Comparison of ENCODE assay signal across 18 cellular contexts in genomic region chrX:45602151-45602550, GRCh38.
"Had no signal": no experiment of that assay in that cellular context is flagged by ENCODE, and none has a peak within 500 bp of the region (broad histone marks: within the 10 kb centered on the region; RNA-seq: fewer than 3 reads in every experiment).

No MANE protein-coding gene starts in this region.

- H3K4me3 Mint-ChIP-seq: activated CD4-positive, alpha-beta memory T cell treated with anti-CD3 and anti-CD28 coated beads, Interleukin-2, amount 10 ng/mL, durations not matched to agents 7 days and 5 days; activated CD4-positive, alpha-beta T cell treated with anti-CD3 and anti-CD28 coated beads for 36 hours; activated naive CD8-positive, alpha-beta T cell; memory B cell; nephron progenitor cell; stimulated activated naive CD8-positive, alpha-beta T cell treated with anti-CD3 and anti-CD28 coated beads, Interleukin-15, Interleukin-2, amounts not matched to agents 100 ng/mL and 50 ng/mL, for 24 hours had no signal

- H3K4me1 Mint-ChIP-seq: activated CD4-positive, alpha-beta memory T cell treated with anti-CD3 and anti-CD28 coated beads, Interleukin-2, amount 10 ng/mL, durations not matched to agents 7 days and 5 days; activated CD4-positive, alpha-beta T cell treated with anti-CD3 and anti-CD28 coated beads for 36 hours; memory B cell; nephron progenitor cell had no signal

- H3K27me3 ChIP-seq: colonic mucosa, gastrocnemius medialis, upper lobe of left lung had no signal

- H3K27ac ChIP-seq: colonic mucosa, gastrocnemius medialis, left ventricle myocardium inferior, upper lobe of left lung, VCaP had no signal

- H3K27me3 Mint-ChIP-seq: activated CD4-positive, alpha-beta memory T cell treated with anti-CD3 and anti-CD28 coated beads, Interleukin-2, amount 10 ng/mL, durations not matched to agents 7 days and 5 days; activated CD4-positive, alpha-beta T cell treated with anti-CD3 and anti-CD28 coated beads for 36 hours; activated naive CD8-positive, alpha-beta T cell; memory B cell; stimulated activated naive CD8-positive, alpha-beta T cell treated with anti-CD3 and anti-CD28 coated beads, Interleukin-15, Interleukin-2, amounts not matched to agents 100 ng/mL and 50 ng/mL, for 24 hours had no signal

- ATAC-seq: activated CD4-positive, alpha-beta T cell treated with anti-CD3 and anti-CD28 coated beads for 36 hours; gastrocnemius medialis had no signal

- H3K4me1 ChIP-seq: colonic mucosa, gastrocnemius medialis, left ventricle myocardium inferior, upper lobe of left lung had no signal

- H3K36me3 ChIP-seq: colonic mucosa, gastrocnemius medialis, left ventricle myocardium inferior, upper lobe of left lung had no signal

- DNase-seq: activated CD4-positive, alpha-beta memory T cell treated with anti-CD3 and anti-CD28 coated beads, Interleukin-2, amount 10 ng/mL, durations not matched to agents 7 days and 5 days; activated CD4-positive, alpha-beta T cell treated with anti-CD3 and anti-CD28 coated beads for 36 hours; activated gamma-delta T cell; activated T-cell treated with anti-CD3 and anti-CD28 coated beads, Interleukin-2, amount 50 U/mL, for 48 hours; aorta; colonic mucosa; gastrocnemius medialis; kidney; left ventricle myocardium inferior; nephron progenitor cell; stimulated activated CD4-positive, alpha-beta T cell treated with anti-CD3 and anti-CD28 coated beads, Interleukin-15, amount 100 ng/mL, for 24 hours; stimulated activated CD4-positive, alpha-beta T cell treated with anti-CD3 and anti-CD28 coated beads, Interleukin-4, amount 100 ng/mL, for 24 hours; T1000; upper lobe of left lung had no signal

- H3K9me3 ChIP-seq: colonic mucosa, left ventricle myocardium inferior had no signal

- H3K4me3 ChIP-seq: colonic mucosa, gastrocnemius medialis, left ventricle myocardium inferior, upper lobe of left lung had no signal

- H3K27ac Mint-ChIP-seq: activated CD4-positive, alpha-beta memory T cell treated with anti-CD3 and anti-CD28 coated beads, Interleukin-2, amount 10 ng/mL, durations not matched to agents 7 days and 5 days; activated CD4-positive, alpha-beta T cell treated with anti-CD3 and anti-CD28 coated beads for 36 hours; activated naive CD8-positive, alpha-beta T cell; memory B cell; nephron progenitor cell; stimulated activated naive CD8-positive, alpha-beta T cell treated with anti-CD3 and anti-CD28 coated beads, Interleukin-15, Interleukin-2, amounts not matched to agents 100 ng/mL and 50 ng/mL, for 24 hours had no signal

- H3K36me3 Mint-ChIP-seq: activated naive CD8-positive, alpha-beta T cell; memory B cell had no signal
